Comparison of ENCODE assay signal across 22 cellular contexts in genomic region chr2:37223131-37223530, GRCh38. TPM values are rescaled to one million over a fixed set of nuclear protein-coding genes. Genes with fewer than 3 reads are reported as not detected.
DNase-seq lines count a peak whose midpoint lies in the region; ATAC-seq and TF ChIP-seq lines count a peak whose summit lies in the region.
"Had no signal": no experiment of that assay in that cellular context is flagged by ENCODE, and none has a peak within 500 bp of the region (broad histone marks: within the 10 kb centered on the region; RNA-seq: fewer than 3 reads in every experiment).

No MANE protein-coding gene starts in this region.

- H3K36me3 Mint-ChIP-seq in activated T-cell treated with anti-CD3 and anti-CD28 coated beads, Interleukin-2, amount 50 U/mL, for 24 hours (ENCODE audit: low read depth), result peaks cover 93% of the 10 kb centered on the region
- H3K36me3 Mint-ChIP-seq in CD4-positive, alpha-beta T cell (ENCODE audit: low read depth), result peaks cover 90% of the 10 kb centered on the region
- peaks cover 56% of the 10 kb centered on the region for H3K36me3 Mint-ChIP-seq in activated naive CD8-positive, alpha-beta T cell treated with anti-CD3 and anti-CD28 coated beads for 36 hours

- CTCF ChIA-PET in CD4-positive, alpha-beta T cell (lab: Charles Lee), result no interaction called here

- no peak for ATAC-seq in CD4-positive, alpha-beta T cell (ENCODE audit: poor library complexity)
- no peak for ATAC-seq in HG03159 (IDR thresholded peaks at IDR 0.05; ENCODE audit: unreplicated experiment)
- ATAC-seq: GM12878 had no signal

- H3K4me3 Mint-ChIP-seq in activated T-cell treated with anti-CD3 and anti-CD28 coated beads, Interleukin-2, amount 50 U/mL, for 24 hours, result no peak overlapping the region
- no peak overlapping the region for H3K4me3 Mint-ChIP-seq in CD4-positive, alpha-beta T cell
- H3K4me3 Mint-ChIP-seq in activated naive CD8-positive, alpha-beta T cell treated with anti-CD3 and anti-CD28 coated beads for 36 hours, result no peak overlapping the region
- H3K4me3 Mint-ChIP-seq: CD8-positive, alpha-beta memory T cell had no signal

- H3K4me1 ChIP-seq in HUES6 (ENCODE audit: control insufficient read depth, insufficient read depth, low read length), result peaks cover 33% of the 10 kb centered on the region
- H3K4me1 ChIP-seq in effector memory CD4-positive, alpha-beta T cell (ENCODE audit: control insufficient read depth, insufficient read depth, low read length, poor library complexity, severe bottlenecking), result no peaks in the 10 kb centered on the region

- no peaks in the 10 kb centered on the region for H3K27me3 ChIP-seq in CD4-positive, alpha-beta T cell (ENCODE audit: control insufficient read depth, insufficient read depth, low read length)
- no peaks in the 10 kb centered on the region for H3K27me3 ChIP-seq in HUES6 (ENCODE audit: control insufficient read depth, insufficient read depth, low read length)
- no peaks in the 10 kb centered on the region for H3K27me3 ChIP-seq in effector memory CD4-positive, alpha-beta T cell (replicated peaks; ENCODE audit: control insufficient read depth, insufficient read depth, low read length, poor library complexity, severe bottlenecking)

- H3K27ac Mint-ChIP-seq in activated T-cell treated with anti-CD3 and anti-CD28 coated beads, Interleukin-2, amount 50 U/mL, for 24 hours, result peak overlapping the region; percentile 38
- H3K27ac Mint-ChIP-seq in CD4-positive, alpha-beta T cell, result peak overlapping the region; percentile 54
- H3K27ac Mint-ChIP-seq in activated naive CD8-positive, alpha-beta T cell treated with anti-CD3 and anti-CD28 coated beads for 36 hours, result peak overlapping the region; percentile 69

- no peak for TF ChIP-seq CTCF in CD4-positive, alpha-beta T cell (IDR thresholded peaks at IDR 0.05)

- H3K4me3 ChIP-seq in HUES6 (ENCODE audit: low read depth, low read length), result no peak overlapping the region
- no peak overlapping the region for H3K4me3 ChIP-seq in effector memory CD4-positive, alpha-beta T cell (ENCODE audit: insufficient read depth, low read depth, low read length, poor library complexity, severe bottlenecking)
- H3K4me3 ChIP-seq: GM12878 had no signal

- H3K9me3 Mint-ChIP-seq in activated T-cell treated with anti-CD3 and anti-CD28 coated beads, Interleukin-2, amount 50 U/mL, for 24 hours, result no peaks in the 10 kb centered on the region
- H3K9me3 Mint-ChIP-seq in CD4-positive, alpha-beta T cell, result no peaks in the 10 kb centered on the region
- no peaks in the 10 kb centered on the region for H3K9me3 Mint-ChIP-seq in activated naive CD8-positive, alpha-beta T cell treated with anti-CD3 and anti-CD28 coated beads for 36 hours
- H3K9me3 Mint-ChIP-seq: CD8-positive, alpha-beta memory T cell had no signal

- H3K9ac ChIP-seq in HUES6 (ENCODE audit: low read length), result no peak overlapping the region

- POLR2A ChIA-PET in CD4-positive, alpha-beta T cell (lab: Charles Lee), result interaction anchor here (1.7 kb wide), 1 partner anchor 9 kb away, joined by 12 read pairs; the partner anchor contains the start of genes CEBPZ and NDUFAF7

- peaks cover 66% of the 10 kb centered on the region for H3K4me1 Mint-ChIP-seq in activated T-cell treated with anti-CD3 and anti-CD28 coated beads, Interleukin-2, amount 50 U/mL, for 24 hours (ENCODE audit: low read depth)
- H3K4me1 Mint-ChIP-seq in CD4-positive, alpha-beta T cell (ENCODE audit: low read depth), result peaks cover 55% of the 10 kb centered on the region
- H3K4me1 Mint-ChIP-seq in activated naive CD8-positive, alpha-beta T cell treated with anti-CD3 and anti-CD28 coated beads for 36 hours, result peaks cover 55% of the 10 kb centered on the region

- peaks cover 78% of the 10 kb centered on the region for H3K36me3 ChIP-seq in HUES6 (ENCODE audit: control insufficient read depth, insufficient read depth, low read length)
- H3K36me3 ChIP-seq in effector memory CD4-positive, alpha-beta T cell (ENCODE audit: control insufficient read depth, insufficient read depth, low read length), result peaks cover 37% of the 10 kb centered on the region

- no peaks in the 10 kb centered on the region for H3K9me3 ChIP-seq in CD4-positive, alpha-beta T cell (ENCODE audit: control insufficient read depth, low read length)
- no peaks in the 10 kb centered on the region for H3K9me3 ChIP-seq in HUES6 (ENCODE audit: control insufficient read depth, insufficient read depth, low read depth, low read length)
- H3K9me3 ChIP-seq in effector memory CD4-positive, alpha-beta T cell (ENCODE audit: control insufficient read depth, low read length), result no peaks in the 10 kb centered on the region

- intact Hi-C loops in CD4-positive, alpha-beta T cell (cut with DNase I, micrococcal nuclease), result no loop called here

- H3K27ac ChIP-seq in CD4-positive, alpha-beta T cell (ENCODE audit: low read depth, low read length), result no peak overlapping the region
- H3K27ac ChIP-seq in HUES6 (ENCODE audit: low read depth, low read length), result 0 out of 2 replicates have a peak overlapping the region, but pooled peaks have one; percentile 1
- H3K27ac ChIP-seq in effector memory CD4-positive, alpha-beta T cell (ENCODE audit: insufficient read depth, low read length, poor library complexity, severe bottlenecking), result no peak overlapping the region

- H3K27me3 Mint-ChIP-seq in activated T-cell treated with anti-CD3 and anti-CD28 coated beads, Interleukin-2, amount 50 U/mL, for 24 hours, result no peaks in the 10 kb centered on the region
- H3K27me3 Mint-ChIP-seq in CD4-positive, alpha-beta T cell, result no peaks in the 10 kb centered on the region
- no peaks in the 10 kb centered on the region for H3K27me3 Mint-ChIP-seq in activated naive CD8-positive, alpha-beta T cell treated with anti-CD3 and anti-CD28 coated beads for 36 hours
- H3K27me3 Mint-ChIP-seq: CD8-positive, alpha-beta memory T cell had no signal

- no peak for DNase-seq in activated T-cell treated with anti-CD3 and anti-CD28 coated beads, Interleukin-2, amount 50 U/mL, for 24 hours
- DNase-seq in activated T-cell treated with anti-CD3 and anti-CD28 coated beads for 4 hours (no peak), GM19238 (ENCODE audit: insufficient read length, low spot score) (no peak)
- no peak for DNase-seq in CD4-positive, alpha-beta T cell
- no peak for DNase-seq in activated naive CD8-positive, alpha-beta T cell treated with anti-CD3 and anti-CD28 coated beads for 36 hours
- DNase-seq in effector memory CD4-positive, alpha-beta T cell, result no peak
- DNase-seq: CD8-positive, alpha-beta memory T cell; DMS53; EL; NCI-H1048; NCI-H1436; NCI-H2029; NCI-H345; NCI-H524 treated with DMSO at 0.1 percent for 48 hours; RPMI8226; SIG-M5 had no signal

RNA-seq across cellular contexts. Expression of gene CEBPZ, which starts 8.3 kb away (rescaled TPM):
- 100 to 1,000 TPM in 1 of 2 experiments, 10 to 100 TPM in 1; 92.3 to 102 TPM for total RNA-seq in CD4-positive, alpha-beta T cell
- total RNA-seq in activated naive CD8-positive, alpha-beta T cell treated with anti-CD3 and anti-CD28 coated beads for 36 hours, result 100 to 1,000 TPM; 102 to 119 TPM

RNA-seq across cellular contexts. Expression of gene NDUFAF7, which starts 8.3 kb away (rescaled TPM):
- total RNA-seq in CD4-positive, alpha-beta T cell, result 10 to 100 TPM; 21.4 to 24.1 TPM
- total RNA-seq in activated naive CD8-positive, alpha-beta T cell treated with anti-CD3 and anti-CD28 coated beads for 36 hours, result 10 to 100 TPM; 20.9 to 21.3 TPM

RNA-seq across cellular contexts. Expression of gene CEBPZOS, which starts 26.8 kb away (rescaled TPM):
- total RNA-seq in CD4-positive, alpha-beta T cell, result 10 to 100 TPM; 23.4 to 24.6 TPM
- total RNA-seq in activated naive CD8-positive, alpha-beta T cell treated with anti-CD3 and anti-CD28 coated beads for 36 hours, result 10 to 100 TPM; 37.3 to 38.8 TPM

RNA-seq across cellular contexts. Expression of gene SULT6B1, which starts 34.7 kb away (rescaled TPM):
- not detected for total RNA-seq in CD4-positive, alpha-beta T cell
- not detected for total RNA-seq in activated naive CD8-positive, alpha-beta T cell treated with anti-CD3 and anti-CD28 coated beads for 36 hours
- total RNA-seq: CD8-positive, alpha-beta memory T cell; GM12878; H1; HT-29; MCF 10A had no signal
